Comparison of ENCODE assay signal across 6 cellular contexts in genomic region chr9:120773218-120773617, GRCh38.
"Had no signal": no experiment of that assay in that cellular context is flagged by ENCODE, and none has a peak within 500 bp of the region (broad histone marks: within the 10 kb centered on the region; RNA-seq: fewer than 3 reads in every experiment).

No MANE protein-coding gene starts in this region.

- H2AFZ ChIP-seq: GM23338 had no signal

- H3K4me3 ChIP-seq: GM23338 had no signal

- ATAC-seq: GM23338 had no signal

- H3K4me2 ChIP-seq: GM23338 had no signal

- DNase-seq: H9, HCEC 1CT, KG1 had no signal

- FAIRE-seq: H1, HTR-8/SVneo had no signal
